ENCODE assay signal across 18 cellular contexts in genomic region chr10:97222346-97222961, GRCh38. TPM values are rescaled to one million over a fixed set of nuclear protein-coding genes. Genes with fewer than 3 reads are reported as not detected.
DNase-seq lines count a peak whose midpoint lies in the region; ATAC-seq lines count a peak whose summit lies in the region.
"Had no signal": no experiment of that assay in that cellular context is flagged by ENCODE, and none has a peak within 500 bp of the region (broad histone marks: within the 10 kb centered on the region; RNA-seq: fewer than 3 reads in every experiment).

No MANE protein-coding gene starts in this region.

- ATAC-seq in activated CD4-positive, alpha-beta T cell treated with anti-CD3 and anti-CD28 coated beads for 36 hours = no peak
- ATAC-seq: activated T-helper 17 cell treated with anti-CD3 and anti-CD28 coated beads, Interleukin-2, amount 50 U/mL, for 72 hours; left colon; T-cell had no signal

- POLR2A ChIA-PET in activated CD4-positive, alpha-beta T cell treated with anti-CD3 and anti-CD28 coated beads for 36 hours (lab: Charles Lee) = no interaction called here

- H3K36me3 Mint-ChIP-seq in activated CD4-positive, alpha-beta T cell treated with anti-CD3 and anti-CD28 coated beads for 36 hours (ENCODE audit: low read depth) = peaks cover 18% of the 10 kb centered on the region

- H3K27me3 Mint-ChIP-seq in activated CD4-positive, alpha-beta T cell treated with anti-CD3 and anti-CD28 coated beads for 36 hours = no peaks in the 10 kb centered on the region
- H3K27me3 Mint-ChIP-seq: activated T-helper 17 cell treated with anti-CD3 and anti-CD28 coated beads, Interleukin-2, amount 50 U/mL, for 72 hours; T-cell had no signal

- DNase-seq in NCI-H1417 (lab: John Stamatoyannopoulos, UW) = peak; percentile 39 to 80 (median 46)
- no peak for DNase-seq in NCI-H1417 treated with DMSO at 0.1 percent for 48 hours (lab: John Stamatoyannopoulos, UW)
- DNase-seq in NCI-H69 (lab: John Stamatoyannopoulos, UW) = peak; percentile 54
- peak; percentile 59 for DNase-seq in iPS DF 19.7 (ENCODE audit: low read depth, low spot score)
- peak; percentile 69 for DNase-seq in retina
- DNase-seq in D341Med (ENCODE audit: low spot score) = no peak
- DNase-seq in activated CD4-positive, alpha-beta T cell treated with anti-CD3 and anti-CD28 coated beads for 36 hours = no peak
- no peak for DNase-seq in dedifferentiated amniotic fluid mesenchymal stem cell (ENCODE audit: extremely low spot score)
- DNase-seq: 8988T; activated CD8-positive, alpha-beta memory T cell treated with anti-CD3 and anti-CD28 coated beads for 24 hours; DND-41; effector CD8-positive, alpha-beta T cell; Karpas-422; left colon; stimulated activated naive CD4-positive, alpha-beta T cell; T-cell; transverse colon had no signal

- H3K4me3 Mint-ChIP-seq in activated CD4-positive, alpha-beta T cell treated with anti-CD3 and anti-CD28 coated beads for 36 hours = no peak overlapping the region
- H3K4me3 Mint-ChIP-seq: activated T-helper 17 cell treated with anti-CD3 and anti-CD28 coated beads, Interleukin-2, amount 50 U/mL, for 72 hours; T-cell had no signal

- no peaks in the 10 kb centered on the region for H3K9me3 Mint-ChIP-seq in activated CD4-positive, alpha-beta T cell treated with anti-CD3 and anti-CD28 coated beads for 36 hours (ENCODE audit: low read depth)
- H3K9me3 Mint-ChIP-seq: activated T-helper 17 cell treated with anti-CD3 and anti-CD28 coated beads, Interleukin-2, amount 50 U/mL, for 72 hours; T-cell had no signal

- intact Hi-C loops in activated CD4-positive, alpha-beta T cell treated with anti-CD3 and anti-CD28 coated beads for 36 hours (cut with DNase I, micrococcal nuclease) = no loop called here

- no peak overlapping the region for H3K27ac Mint-ChIP-seq in activated CD4-positive, alpha-beta T cell treated with anti-CD3 and anti-CD28 coated beads for 36 hours
- H3K27ac Mint-ChIP-seq: activated T-helper 17 cell treated with anti-CD3 and anti-CD28 coated beads, Interleukin-2, amount 50 U/mL, for 72 hours; T-cell had no signal

- peaks cover 27% of the 10 kb centered on the region for H3K4me1 Mint-ChIP-seq in activated CD4-positive, alpha-beta T cell treated with anti-CD3 and anti-CD28 coated beads for 36 hours

- CTCF ChIA-PET in activated CD4-positive, alpha-beta T cell treated with anti-CD3 and anti-CD28 coated beads for 36 hours (lab: Charles Lee) = interaction anchor here (0.8 to 3.5 kb wide), 3 partner anchors 12 to 211 kb away, joined by 3 to 37 read pairs (median 16); no protein-coding TSS in a partner anchor

RNA-seq across cellular contexts. Expression of gene SLIT1, which starts 36.7 kb away (rescaled TPM):
- total RNA-seq in activated CD4-positive, alpha-beta T cell treated with anti-CD3 and anti-CD28 coated beads for 36 hours = 1 to 10 TPM in 1 of 2 experiments, under 1 TPM in 1; 0.94 to 1.4 TPM

Comparison
In these comparisons a context has a peak if more than half of its experiments do, and no peak if none do; other contexts are left out.
1. DNase-seq: peak in NCI-H1417 (3 of 3), NCI-H69 (single experiment), iPS DF 19.7 (single experiment) and retina (single experiment); none in NCI-H1417 treated with DMSO at 0.1 percent for 48 hours (single experiment), D341Med (single experiment), activated CD4-positive, alpha-beta T cell treated with anti-CD3 and anti-CD28 coated beads for 36 hours (single experiment) and dedifferentiated amniotic fluid mesenchymal stem cell (single experiment).